ENCODE assay signal across 31 cellular contexts in genomic region chr21:42862123-42862475, GRCh38.
"Had no signal": no experiment of that assay in that cellular context is flagged by ENCODE, and none has a peak within 500 bp of the region (broad histone marks: within the 10 kb centered on the region; RNA-seq: fewer than 3 reads in every experiment).

No MANE protein-coding gene starts in this region.

- H3K4me3 ChIP-seq: adrenal gland, ascending aorta, coronary artery, dorsolateral prefrontal cortex, esophagus muscularis mucosa, gastrocnemius medialis, heart left ventricle had no signal

- H3K4me3 Mint-ChIP-seq: activated B cell treated with CpG ODN at 0.5 μM for 24 hours; activated CD8-positive, alpha-beta T cell treated with anti-CD3 and anti-CD28 coated beads for 36 hours; activated naive CD4-positive, alpha-beta T cell treated with anti-CD3 and anti-CD28 coated beads for 36 hours; activated naive CD4-positive, alpha-beta T cell treated with anti-CD3 and anti-CD28 coated beads, Interleukin-2, amount 50 U/mL, for 24 hours; activated naive CD8-positive, alpha-beta T cell treated with anti-CD3 and anti-CD28 coated beads for 36 hours; activated naive CD8-positive, alpha-beta T cell treated with anti-CD3 and anti-CD28 coated beads, Interleukin-2, amount 50 U/mL, for 24 hours; activated T-cell treated with anti-CD3 and anti-CD28 coated beads, Interleukin-2, amount 50 U/mL, for 4 hours; activated T-helper 17 cell treated with anti-CD3 and anti-CD28 coated beads, Interleukin-2, amount 50 U/mL, for 72 hours; central memory CD8-positive, alpha-beta T cell; dendritic cell treated with granulocyte-macrophage colony-stimulating factor and Interleukin-4, amounts not matched to agents 40 ng/mL and 50 ng/mL, for 4 days had no signal

- H3K4me1 ChIP-seq: adrenal gland, ascending aorta, foreskin keratinocyte, gastrocnemius medialis had no signal

- H3K27me3 Mint-ChIP-seq: activated B cell treated with CpG ODN at 0.5 μM for 24 hours; activated CD8-positive, alpha-beta T cell treated with anti-CD3 and anti-CD28 coated beads for 36 hours; activated naive CD4-positive, alpha-beta T cell treated with anti-CD3 and anti-CD28 coated beads, Interleukin-2, amount 50 U/mL, for 24 hours; activated naive CD8-positive, alpha-beta T cell treated with anti-CD3 and anti-CD28 coated beads for 36 hours; activated naive CD8-positive, alpha-beta T cell treated with anti-CD3 and anti-CD28 coated beads, Interleukin-2, amount 50 U/mL, for 24 hours; activated T-helper 17 cell treated with anti-CD3 and anti-CD28 coated beads, Interleukin-2, amount 50 U/mL, for 72 hours; central memory CD8-positive, alpha-beta T cell; dendritic cell treated with granulocyte-macrophage colony-stimulating factor and Interleukin-4, amounts not matched to agents 40 ng/mL and 50 ng/mL, for 4 days had no signal

- H3K27me3 ChIP-seq: adrenal gland, ascending aorta, brain microvascular endothelial cell, dorsolateral prefrontal cortex, esophagus muscularis mucosa, foreskin keratinocyte, gastrocnemius medialis, heart left ventricle had no signal

- DNase-seq: activated B cell treated with CpG ODN at 0.5 μM for 24 hours; activated CD4-positive, alpha-beta T cell treated with anti-CD3 and anti-CD28 coated beads for 48 hours; activated CD4-positive, alpha-beta T cell treated with anti-CD3 and anti-CD28 coated beads, Interleukin-2, amount 50 U/mL, for 1 hour; activated CD4-positive, alpha-beta T cell treated with anti-CD3 and anti-CD28 coated beads, Interleukin-2, amount 50 U/mL, for 48 hours; activated CD8-positive, alpha-beta memory T cell treated with anti-CD3 and anti-CD28 coated beads for 24 hours; activated CD8-positive, alpha-beta T cell treated with anti-CD3 and anti-CD28 coated beads for 36 hours; activated effector memory CD4-positive, alpha-beta T cell treated with Interleukin-2 at 50 U/mL for 16 hours; activated gamma-delta T cell treated with Interleukin-2 at 50 U/mL for 16 hours; activated naive CD4-positive, alpha-beta T cell treated with anti-CD3 and anti-CD28 coated beads for 36 hours; activated naive CD8-positive, alpha-beta T cell treated with anti-CD3 and anti-CD28 coated beads for 36 hours; activated naive CD8-positive, alpha-beta T cell treated with anti-CD3 and anti-CD28 coated beads, Interleukin-2, amount 50 U/mL, for 24 hours; activated T-cell treated with anti-CD3 and anti-CD28 coated beads, Interleukin-2, amount 50 U/mL, for 4 hours; adrenal gland; brain microvascular endothelial cell; effector memory CD4-positive, alpha-beta T cell; erythroblast; gastrocnemius medialis; glutamatergic neuron; heart left ventricle; T-helper 2 cell; WERI-Rb-1 had no signal

- ATAC-seq: activated CD4-positive, CD25-positive, alpha-beta regulatory T cell treated with anti-CD3 and anti-CD28 coated beads, Interleukin-2, amount 50 U/mL, for 24 hours; activated CD8-positive, alpha-beta T cell treated with anti-CD3 and anti-CD28 coated beads for 36 hours; activated naive CD8-positive, alpha-beta T cell treated with anti-CD3 and anti-CD28 coated beads, Interleukin-2, amount 50 U/mL, for 24 hours; activated T-helper 17 cell treated with anti-CD3 and anti-CD28 coated beads, Interleukin-2, amount 50 U/mL, for 72 hours; gastrocnemius medialis; heart left ventricle had no signal

- H3K9me3 ChIP-seq: adrenal gland, ascending aorta, esophagus muscularis mucosa, gastrocnemius medialis, heart left ventricle had no signal

- H3K9me3 Mint-ChIP-seq: activated B cell treated with CpG ODN at 0.5 μM for 24 hours; activated CD8-positive, alpha-beta T cell treated with anti-CD3 and anti-CD28 coated beads for 36 hours; activated naive CD4-positive, alpha-beta T cell treated with anti-CD3 and anti-CD28 coated beads for 36 hours; activated naive CD4-positive, alpha-beta T cell treated with anti-CD3 and anti-CD28 coated beads, Interleukin-2, amount 50 U/mL, for 24 hours; activated naive CD8-positive, alpha-beta T cell treated with anti-CD3 and anti-CD28 coated beads for 36 hours; activated naive CD8-positive, alpha-beta T cell treated with anti-CD3 and anti-CD28 coated beads, Interleukin-2, amount 50 U/mL, for 24 hours; activated T-cell treated with anti-CD3 and anti-CD28 coated beads, Interleukin-2, amount 50 U/mL, for 4 hours; activated T-helper 17 cell treated with anti-CD3 and anti-CD28 coated beads, Interleukin-2, amount 50 U/mL, for 72 hours; central memory CD8-positive, alpha-beta T cell; dendritic cell treated with granulocyte-macrophage colony-stimulating factor and Interleukin-4, amounts not matched to agents 40 ng/mL and 50 ng/mL, for 4 days had no signal

- H3K27ac Mint-ChIP-seq: activated B cell treated with CpG ODN at 0.5 μM for 24 hours; activated CD8-positive, alpha-beta T cell treated with anti-CD3 and anti-CD28 coated beads for 36 hours; activated naive CD4-positive, alpha-beta T cell treated with anti-CD3 and anti-CD28 coated beads for 36 hours; activated naive CD4-positive, alpha-beta T cell treated with anti-CD3 and anti-CD28 coated beads, Interleukin-2, amount 50 U/mL, for 24 hours; activated naive CD8-positive, alpha-beta T cell treated with anti-CD3 and anti-CD28 coated beads for 36 hours; activated naive CD8-positive, alpha-beta T cell treated with anti-CD3 and anti-CD28 coated beads, Interleukin-2, amount 50 U/mL, for 24 hours; activated T-helper 17 cell treated with anti-CD3 and anti-CD28 coated beads, Interleukin-2, amount 50 U/mL, for 72 hours had no signal

- H3K27ac ChIP-seq: adrenal gland, ascending aorta, brain microvascular endothelial cell, coronary artery, esophagus muscularis mucosa, foreskin keratinocyte, gastrocnemius medialis, heart left ventricle, WERI-Rb-1 had no signal
